Comparison of ENCODE assay signal across 22 cellular contexts in the genomic region with DNA sequence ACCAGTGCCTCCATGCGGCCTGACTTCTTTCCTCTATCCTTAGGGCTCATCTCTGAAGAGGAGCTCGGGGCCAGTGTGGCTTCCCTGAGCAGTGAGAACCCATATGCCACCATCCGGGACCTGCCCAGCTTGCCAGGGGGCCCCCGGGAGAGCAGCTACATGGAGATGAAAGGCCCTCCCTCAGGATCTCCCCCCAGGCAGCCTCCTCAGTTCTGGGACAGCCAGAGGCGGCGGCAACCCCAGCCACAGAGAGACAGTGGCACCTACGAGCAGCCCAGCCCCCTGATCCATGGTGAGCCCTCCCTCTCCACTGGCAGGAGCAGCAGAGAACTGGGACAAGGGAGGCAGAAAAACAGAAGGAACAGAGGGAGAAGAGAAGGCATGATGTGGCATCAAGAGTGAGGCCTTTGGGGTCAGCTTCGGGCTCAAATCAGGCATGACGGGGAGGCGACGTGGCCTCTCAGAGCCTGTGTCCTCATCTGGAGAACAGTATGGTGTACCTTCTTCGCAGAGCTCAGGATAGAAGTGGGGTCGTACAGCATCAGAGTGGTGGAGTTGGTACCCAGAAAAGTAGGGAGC. TPM values are rescaled to one million over a fixed set of nuclear protein-coding genes. Genes with fewer than 3 reads are reported as not detected.
DNase-seq lines count a peak whose midpoint lies in the region; ATAC-seq and TF ChIP-seq lines count a peak whose summit lies in the region.
"Had no signal": no experiment of that assay in that cellular context is flagged by ENCODE, and none has a peak within 500 bp of the region (broad histone marks: within the 10 kb centered on the region; RNA-seq: fewer than 3 reads in every experiment).

No MANE protein-coding gene starts in this region.

- no peak overlapping the region for H3K27ac Mint-ChIP-seq in endothelial cell (ENCODE audit: unreplicated experiment)
- peak overlapping the region; percentile 55 to 81 (median 64) for H3K27ac Mint-ChIP-seq in nephron

- H3K27me3 Mint-ChIP-seq in endothelial cell (ENCODE audit: unreplicated experiment) (peaks cover 10% of the 10 kb centered on the region), nephron (ENCODE audit: low read depth) (peaks cover 13% of the 10 kb centered on the region)

- H3K27me3 ChIP-seq in BE2C (no peaks in the 10 kb centered on the region), A673 (replicated peaks; ENCODE audit: insufficient read depth, low read depth, low read length, poor library complexity) (no peaks in the 10 kb centered on the region)

- H3K4me3 Mint-ChIP-seq in endothelial cell (ENCODE audit: unreplicated experiment), result peak overlapping the region; percentile 48
- peak overlapping the region in 2 of 3 experiments; percentile 39 to 65 for H3K4me3 Mint-ChIP-seq in nephron

- H3K9me3 Mint-ChIP-seq in endothelial cell (ENCODE audit: unreplicated experiment) (no peaks in the 10 kb centered on the region), nephron (peaks cover 5% of the 10 kb centered on the region)

- peak overlapping the region; percentile 64 for H3K4me3 ChIP-seq in BE2C (ENCODE audit: low read depth, low read length)
- H3K4me3 ChIP-seq in A673 (ENCODE audit: low read depth, low read length, poor library complexity, severe bottlenecking), result no peak overlapping the region

- CTCF ChIA-PET in A673 (lab: Charles Lee), result no interaction called here

- H3K36me3 Mint-ChIP-seq in endothelial cell (ENCODE audit: low read depth, unreplicated experiment), result peaks cover 60% of the 10 kb centered on the region
- H3K36me3 Mint-ChIP-seq in nephron (ENCODE audit: low read depth), result peaks cover 46% of the 10 kb centered on the region

- H3K4me1 ChIP-seq in BE2C (peaks cover 32% of the 10 kb centered on the region), A673 (ENCODE audit: insufficient read depth, low read length, poor library complexity, severe bottlenecking) (no peaks in the 10 kb centered on the region)

- no peak overlapping the region for H3K27ac ChIP-seq in A673 (ENCODE audit: low read depth, low read length, poor library complexity, severe bottlenecking)
- H3K27ac ChIP-seq: C4-2B, RWPE1 had no signal

- TF ChIP-seq CTCF in BE2C (IDR thresholded peaks at IDR 0.05; ENCODE audit: low read depth, low read length), result no peak
- no peak for TF ChIP-seq CTCF in endothelial cell (IDR thresholded peaks at IDR 0.05; ENCODE audit: unreplicated experiment)
- no peak for TF ChIP-seq CTCF in nephron (IDR thresholded peaks at IDR 0.05; ENCODE audit: unreplicated experiment in 3 of 3)
- no peak for TF ChIP-seq CTCF in A673 (conservative IDR thresholded peaks at IDR 0.05; ENCODE audit: low read depth, low read length)

- no TSS peak for BruUV-seq in A673 (replicated peaks; lab: Mats Ljungman, UMichigan)

- POLR2A ChIA-PET in A673 (lab: Charles Lee; ENCODE audit: low non-redundant PET), result no interaction called here

- ATAC-seq in SK-N-SH treated with all-trans-retinoic acid at 6 μM for 48 hours, result peak; percentile 3

- H3K36me3 ChIP-seq in BE2C (peaks cover 4% of the 10 kb centered on the region), A673 (ENCODE audit: insufficient read depth, low read length, poor library complexity, severe bottlenecking) (no peaks in the 10 kb centered on the region)

- intact Hi-C loops in head of caudate nucleus (cut with DNase I), result no loop called here
- intact Hi-C loops in A673 (cut with micrococcal nuclease; ENCODE audit: unreplicated experiment), result loop anchor here (5.0 kb wide), 1 partner anchor 158 kb away; no protein-coding TSS in a partner anchor

- H3K9me3 ChIP-seq in BE2C (no peaks in the 10 kb centered on the region), A673 (ENCODE audit: low read depth, low read length, poor library complexity, severe bottlenecking) (no peaks in the 10 kb centered on the region)

- H3K4me1 Mint-ChIP-seq in endothelial cell (ENCODE audit: unreplicated experiment) (peaks cover 10% of the 10 kb centered on the region), nephron (peaks cover 27% of the 10 kb centered on the region)

- in situ Hi-C loops in G401 (cut with HindIII; ENCODE audit: low sequenced_read_pairs), result no loop called here

- DNase-seq in BE2C, result no peak
- no peak for DNase-seq in endothelial cell (ENCODE audit: low spot score)
- DNase-seq in G401 (ENCODE audit: low spot score), result no peak
- DNase-seq in NCI-H345 treated with DMSO at 0.1 percent for 48 hours (lab: John Stamatoyannopoulos, UW; ENCODE audit: unreplicated experiment), result no peak
- no peak for DNase-seq in head of caudate nucleus
- no peak for DNase-seq in A673 (ENCODE audit: low spot score)
- DNase-seq: 8988T, AML-193, GDM1, MM.1S, NCI-H1092 treated with DMSO at 0.1 percent for 48 hours, NCI-H1436 treated with DMSO at 0.1 percent for 48 hours, NCI-H1930, NCI-H2227 treated with DMSO at 0.1 percent for 48 hours, NCI-H748 treated with DMSO at 0.1 percent for 48 hours, SIG-M5 had no signal

TF ChIP-seq in SK-N-SH treated with all-trans-retinoic acid at 6 μM for 48 hours, 23 proteins besides CTCF, POLR2A, EP300 and RAD21 (continues in another document):
- TF ChIP-seq, protein P1, sequence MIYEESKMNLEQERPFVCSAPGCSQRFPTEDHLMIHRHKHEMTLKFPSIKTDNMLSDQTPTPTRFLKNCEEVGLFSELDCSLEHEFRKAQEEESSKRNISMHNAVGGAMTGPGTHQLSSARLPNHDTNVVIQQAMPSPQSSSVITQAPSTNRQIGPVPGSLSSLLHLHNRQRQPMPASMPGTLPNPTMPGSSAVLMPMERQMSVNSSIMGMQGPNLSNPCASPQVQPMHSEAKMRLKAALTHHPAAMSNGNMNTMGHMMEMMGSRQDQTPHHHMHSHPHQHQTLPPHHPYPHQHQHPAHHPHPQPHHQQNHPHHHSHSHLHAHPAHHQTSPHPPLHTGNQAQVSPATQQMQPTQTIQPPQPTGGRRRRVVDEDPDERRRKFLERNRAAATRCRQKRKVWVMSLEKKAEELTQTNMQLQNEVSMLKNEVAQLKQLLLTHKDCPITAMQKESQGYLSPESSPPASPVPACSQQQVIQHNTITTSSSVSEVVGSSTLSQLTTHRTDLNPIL (CRISPR knock-in tag; IDR thresholded peaks at IDR 0.05; ENCODE audit: low read depth), result no peak
- no peak for TF ChIP-seq ZC3H10 (CRISPR knock-in tag; IDR thresholded peaks at IDR 0.05)
- TF ChIP-seq, protein P2, sequence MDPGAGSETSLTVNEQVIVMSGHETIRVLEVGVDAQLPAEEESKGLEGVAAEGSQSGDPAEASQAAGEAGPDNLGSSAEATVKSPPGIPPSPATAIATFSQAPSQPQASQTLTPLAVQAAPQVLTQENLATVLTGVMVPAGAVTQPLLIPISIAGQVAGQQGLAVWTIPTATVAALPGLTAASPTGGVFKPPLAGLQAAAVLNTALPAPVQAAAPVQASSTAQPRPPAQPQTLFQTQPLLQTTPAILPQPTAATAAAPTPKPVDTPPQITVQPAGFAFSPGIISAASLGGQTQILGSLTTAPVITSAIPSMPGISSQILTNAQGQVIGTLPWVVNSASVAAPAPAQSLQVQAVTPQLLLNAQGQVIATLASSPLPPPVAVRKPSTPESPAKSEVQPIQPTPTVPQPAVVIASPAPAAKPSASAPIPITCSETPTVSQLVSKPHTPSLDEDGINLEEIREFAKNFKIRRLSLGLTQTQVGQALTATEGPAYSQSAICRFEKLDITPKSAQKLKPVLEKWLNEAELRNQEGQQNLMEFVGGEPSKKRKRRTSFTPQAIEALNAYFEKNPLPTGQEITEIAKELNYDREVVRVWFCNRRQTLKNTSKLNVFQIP (CRISPR knock-in tag; IDR thresholded peaks at IDR 0.05; ENCODE audit: borderline replicate concordance, low read depth), result no peak
- TF ChIP-seq BACH2 (CRISPR knock-in tag; IDR thresholded peaks at IDR 0.05; ENCODE audit: borderline replicate concordance), result no peak
- no peak for TF ChIP-seq ZFP30 (CRISPR knock-in tag; IDR thresholded peaks at IDR 0.05)
- TF ChIP-seq, protein P3, sequence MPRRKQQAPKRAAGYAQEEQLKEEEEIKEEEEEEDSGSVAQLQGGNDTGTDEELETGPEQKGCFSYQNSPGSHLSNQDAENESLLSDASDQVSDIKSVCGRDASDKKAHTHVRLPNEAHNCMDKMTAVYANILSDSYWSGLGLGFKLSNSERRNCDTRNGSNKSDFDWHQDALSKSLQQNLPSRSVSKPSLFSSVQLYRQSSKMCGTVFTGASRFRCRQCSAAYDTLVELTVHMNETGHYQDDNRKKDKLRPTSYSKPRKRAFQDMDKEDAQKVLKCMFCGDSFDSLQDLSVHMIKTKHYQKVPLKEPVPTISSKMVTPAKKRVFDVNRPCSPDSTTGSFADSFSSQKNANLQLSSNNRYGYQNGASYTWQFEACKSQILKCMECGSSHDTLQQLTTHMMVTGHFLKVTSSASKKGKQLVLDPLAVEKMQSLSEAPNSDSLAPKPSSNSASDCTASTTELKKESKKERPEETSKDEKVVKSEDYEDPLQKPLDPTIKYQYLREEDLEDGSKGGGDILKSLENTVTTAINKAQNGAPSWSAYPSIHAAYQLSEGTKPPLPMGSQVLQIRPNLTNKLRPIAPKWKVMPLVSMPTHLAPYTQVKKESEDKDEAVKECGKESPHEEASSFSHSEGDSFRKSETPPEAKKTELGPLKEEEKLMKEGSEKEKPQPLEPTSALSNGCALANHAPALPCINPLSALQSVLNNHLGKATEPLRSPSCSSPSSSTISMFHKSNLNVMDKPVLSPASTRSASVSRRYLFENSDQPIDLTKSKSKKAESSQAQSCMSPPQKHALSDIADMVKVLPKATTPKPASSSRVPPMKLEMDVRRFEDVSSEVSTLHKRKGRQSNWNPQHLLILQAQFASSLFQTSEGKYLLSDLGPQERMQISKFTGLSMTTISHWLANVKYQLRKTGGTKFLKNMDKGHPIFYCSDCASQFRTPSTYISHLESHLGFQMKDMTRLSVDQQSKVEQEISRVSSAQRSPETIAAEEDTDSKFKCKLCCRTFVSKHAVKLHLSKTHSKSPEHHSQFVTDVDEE (CRISPR knock-in tag; IDR thresholded peaks at IDR 0.05), result no peak
- TF ChIP-seq TCF4 (CRISPR knock-in tag; IDR thresholded peaks at IDR 0.05; ENCODE audit: borderline replicate concordance), result no peak
- TF ChIP-seq ZNF70 (CRISPR knock-in tag; IDR thresholded peaks at IDR 0.05), result no peak
- TF ChIP-seq SNAI2 (CRISPR knock-in tag; IDR thresholded peaks at IDR 0.05), result no peak

RNA-seq across cellular contexts. Expression of a gene that starts 6.5 kb away (rescaled TPM):
- 1.3 TPM for polyA plus RNA-seq in BE2C (2012; ENCODE audit: insufficient read depth, insufficient read length, low read depth)
- total RNA-seq in endothelial cell (ENCODE audit: unreplicated experiment), result 0.95 TPM
- not detected in 2 replicates for total RNA-seq in G401 (2014; rRNA removed; shearing (Covaris generic))
- total RNA-seq in A673 (2021), result not detected in 2 replicates
- total RNA-seq: Daoy had no signal
- polyA plus RNA-seq: AG04450 had no signal

RNA-seq across cellular contexts. Expression of a gene that starts 20.4 kb away (rescaled TPM):
- 27.0 TPM for polyA plus RNA-seq in BE2C (2012; ENCODE audit: insufficient read depth, insufficient read length, low read depth)
- total RNA-seq in endothelial cell (ENCODE audit: unreplicated experiment) (50.7 TPM), A673 (2021) (0.35 and 0.52 TPM in 2 replicates)
- 6.6 and 7.1 TPM in 2 replicates for total RNA-seq in G401 (2014; rRNA removed; shearing (Covaris generic))

RNA-seq across cellular contexts. Expression of a gene that starts 53.2 kb away (rescaled TPM):
- 67.7 TPM for polyA plus RNA-seq in BE2C (2012; ENCODE audit: insufficient read depth, insufficient read length, low read depth)
- total RNA-seq in endothelial cell (ENCODE audit: unreplicated experiment) (0.23 TPM), A673 (2021) (3.6 and 5.1 TPM in 2 replicates)
- total RNA-seq in G401 (2014; rRNA removed; shearing (Covaris generic)), result 0.81 and 1.2 TPM in 2 replicates
- polyA plus RNA-seq: AG04450 had no signal

RNA-seq across cellular contexts. Expression of a gene that starts 55.0 kb away (rescaled TPM):
- 1.6 TPM for polyA plus RNA-seq in BE2C (2012; ENCODE audit: insufficient read depth, insufficient read length, low read depth)
- total RNA-seq in endothelial cell (ENCODE audit: unreplicated experiment) (not detected), A673 (2021) (0.11 and 0.15 TPM in 2 replicates)
- total RNA-seq in G401 (2014; rRNA removed; shearing (Covaris generic)), result not detected in 2 replicates
- total RNA-seq: Daoy had no signal
- polyA plus RNA-seq: AG04450 had no signal
